Comparison of ENCODE assay signal across 8 cellular contexts in the genomic region with DNA sequence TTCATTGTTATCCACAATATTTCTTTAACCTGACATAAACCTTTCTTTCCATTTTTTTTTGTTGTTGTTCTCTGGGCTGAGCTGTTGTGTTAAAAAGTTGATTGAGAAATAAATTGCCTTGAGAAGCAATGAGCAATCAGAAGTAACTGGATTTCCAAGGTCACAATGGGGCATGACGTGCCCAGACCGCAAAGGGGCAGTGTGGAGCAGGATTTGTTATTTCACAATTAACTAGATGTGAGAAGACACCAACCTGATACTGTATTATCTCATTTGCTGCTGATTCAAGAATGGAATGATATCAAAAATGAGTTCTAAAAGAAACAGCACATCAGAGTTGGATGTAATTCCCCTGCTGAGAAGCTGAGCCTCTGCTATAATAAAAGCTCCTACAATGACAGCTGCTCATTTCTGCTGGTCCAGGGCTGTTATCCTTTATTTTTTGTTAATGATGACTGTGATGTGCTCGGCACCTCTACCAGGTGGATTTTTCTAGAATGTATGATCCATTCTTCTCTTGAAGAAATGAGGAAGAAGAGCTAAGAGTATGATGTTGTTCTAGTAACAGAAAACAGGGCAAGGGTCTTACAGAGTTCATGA. TPM values are rescaled to one million over a fixed set of nuclear protein-coding genes. Genes with fewer than 3 reads are reported as not detected.
A peak's percentile ranks its signal among the peaks of the same experiment; 100 is the strongest.
DNase-seq lines count a peak whose midpoint lies in the region; ATAC-seq, FAIRE-seq and TF ChIP-seq lines count a peak whose summit lies in the region.

No MANE protein-coding gene starts in this region.

- H3K27me3 Mint-ChIP-seq in nephron (ENCODE audit: low read depth): no peaks in the 10 kb centered on the region
- H3K27me3 Mint-ChIP-seq in natural killer cell (ENCODE audit: low read depth in 2 of 2): peaks cover 3 to 8% of the 10 kb centered on the region in 2 donors

- no peak overlapping the region for H3K27ac Mint-ChIP-seq in nephron
- H3K27ac Mint-ChIP-seq in natural killer cell: no peak overlapping the region

- TF ChIP-seq CTCF in AG04449 (IDR thresholded peaks at IDR 0.05; ENCODE audit: insufficient read depth, low read length, missing control alignments) (peak; percentile 53), choroid plexus epithelial cell (conservative IDR thresholded peaks at IDR 0.05; ENCODE audit: low read depth, low read length) (peak; percentile 72), nephron (IDR thresholded peaks at IDR 0.05; ENCODE audit: unreplicated experiment in 3 of 3) (peak in 2 of 3 experiments; percentile 40 to 55), natural killer cell (IDR thresholded peaks at IDR 0.05) (no peak)

- no peak overlapping the region for H3K4me3 ChIP-seq in AG04449 (ENCODE audit: low read depth, low read length)
- H3K4me3 ChIP-seq in choroid plexus epithelial cell (ENCODE audit: low read depth, low read length): no peak overlapping the region

- H3K36me3 Mint-ChIP-seq in nephron (ENCODE audit: low read depth) (no peaks in the 10 kb centered on the region), natural killer cell (no peaks in the 10 kb centered on the region)

- DNase-seq in AG04449 (ENCODE audit: low read depth, low spot score): no peak
- peak; percentile 18 for DNase-seq in NCI-H1694 treated with DMSO at 0.1 percent for 48 hours (lab: John Stamatoyannopoulos, UW)
- DNase-seq in choroid plexus epithelial cell (ENCODE audit: low read depth): peak; percentile 68
- DNase-seq in natural killer cell: no peak
- no peak for DNase-seq in hepatic stellate cell (ENCODE audit: low spot score)

- H3K4me1 Mint-ChIP-seq in nephron: no peaks in the 10 kb centered on the region
- H3K4me1 Mint-ChIP-seq in natural killer cell: no peaks in the 10 kb centered on the region

- intact Hi-C loops in natural killer cell (cut with micrococcal nuclease): no loop called here

- CTCF ChIA-PET in AG04449 (lab: Yijun Ruan, JAX): interaction anchor here (0.7 to 2.1 kb wide), 8 partner anchors 9 to 211 kb away, joined by 3 to 8 read pairs (median 4); no protein-coding TSS in a partner anchor

- FAIRE-seq in G401.6 (lab: Jason Lieb, UNC): peak; percentile 39

- POLR2A ChIA-PET in AG04449 (lab: Yijun Ruan, JAX): no interaction called here

- H3K4me3 Mint-ChIP-seq in nephron (no peak overlapping the region), natural killer cell (no peak overlapping the region)

- no peaks in the 10 kb centered on the region for H3K9me3 Mint-ChIP-seq in nephron
- H3K9me3 Mint-ChIP-seq in natural killer cell: no peaks in the 10 kb centered on the region

- no peak for ATAC-seq in natural killer cell
- ATAC-seq in HG02973 (IDR thresholded peaks at IDR 0.05; ENCODE audit: unreplicated experiment): no peak

RNA-seq across cellular contexts. Expression of a gene that starts 28.1 kb away (rescaled TPM):
- total RNA-seq in natural killer cell: not detected

Comparison
In these comparisons a context has a peak if more than half of its experiments do, and no peak if none do; other contexts are left out.
1. DNase-seq: peak in NCI-H1694 treated with DMSO at 0.1 percent for 48 hours (single experiment) and choroid plexus epithelial cell (single experiment); none in AG04449 (single experiment), natural killer cell (single experiment) and hepatic stellate cell (single experiment).